In the genomic region with DNA sequence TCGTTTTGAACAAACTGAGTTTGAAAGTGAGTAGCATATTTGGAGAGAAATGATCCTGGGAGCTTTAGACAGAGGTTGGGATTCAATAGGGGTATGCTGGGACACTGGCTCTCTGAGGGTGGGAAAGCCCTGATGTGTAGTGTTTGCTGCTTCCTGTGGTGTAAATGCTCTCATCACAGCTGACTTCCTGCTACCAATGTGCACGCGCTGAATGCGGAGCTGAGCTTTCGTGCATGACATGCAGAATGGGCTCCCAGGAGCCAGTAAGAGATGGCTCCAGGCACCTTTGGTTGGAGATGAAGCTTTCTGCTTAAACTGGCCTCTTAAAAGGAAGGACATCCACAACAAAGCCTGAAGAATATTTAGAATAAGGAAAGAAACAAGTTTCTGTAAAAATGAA, we compare ENCODE assay signal across 11 cellular contexts.
DNase-seq lines count a peak whose midpoint lies in the region; ATAC-seq, FAIRE-seq and TF ChIP-seq lines count a peak whose summit lies in the region.
"Had no signal": no experiment of that assay in that cellular context is flagged by ENCODE, and none has a peak within 500 bp of the region (broad histone marks: within the 10 kb centered on the region; RNA-seq: fewer than 3 reads in every experiment).

No MANE protein-coding gene starts in this region.

- H3K27me3 ChIP-seq in thyroid gland = no peaks in the 10 kb centered on the region
- no peaks in the 10 kb centered on the region for H3K27me3 ChIP-seq in suprapubic skin
- H3K27me3 ChIP-seq: brain microvascular endothelial cell had no signal

- FAIRE-seq in urothelium cell line (lab: Jason Lieb, UNC) = no peak

- no peak overlapping the region for H3K27ac ChIP-seq in thyroid gland
- no peak overlapping the region for H3K27ac ChIP-seq in suprapubic skin
- H3K27ac ChIP-seq: brain microvascular endothelial cell had no signal

- H3K27ac Mint-ChIP-seq in activated naive CD8-positive, alpha-beta T cell treated with anti-CD3 and anti-CD28 coated beads, Interleukin-2, amount 10 ng/mL, durations not matched to agents 7 days and 5 days = peak overlapping the region; percentile 11
- H3K27ac Mint-ChIP-seq: type B pancreatic cell had no signal

- no peak for DNase-seq in activated naive CD8-positive, alpha-beta T cell treated with anti-CD3 and anti-CD28 coated beads, Interleukin-2, amount 10 ng/mL, durations not matched to agents 7 days and 5 days
- DNase-seq in urothelium cell line (ENCODE audit: low spot score) = no peak
- DNase-seq in thyroid gland = no peak
- no peak for DNase-seq in suprapubic skin (ENCODE audit: low spot score in 2 of 2)
- no peak for DNase-seq in stimulated activated CD4-positive, alpha-beta T cell treated with anti-CD3 and anti-CD28 coated beads, Interleukin-2, amount 100 ng/mL, for 24 hours
- DNase-seq: brain microvascular endothelial cell, GF-D8 had no signal

- no peaks in the 10 kb centered on the region for H3K36me3 ChIP-seq in thyroid gland
- H3K36me3 ChIP-seq in suprapubic skin = no peaks in the 10 kb centered on the region
- H3K36me3 ChIP-seq: brain microvascular endothelial cell had no signal

- H3K27me3 Mint-ChIP-seq in activated naive CD8-positive, alpha-beta T cell treated with anti-CD3 and anti-CD28 coated beads, Interleukin-2, amount 10 ng/mL, durations not matched to agents 7 days and 5 days = peaks cover 13% of the 10 kb centered on the region
- H3K27me3 Mint-ChIP-seq: type B pancreatic cell had no signal

- no peaks in the 10 kb centered on the region for H3K9me3 Mint-ChIP-seq in activated naive CD8-positive, alpha-beta T cell treated with anti-CD3 and anti-CD28 coated beads, Interleukin-2, amount 10 ng/mL, durations not matched to agents 7 days and 5 days

- no peak for TF ChIP-seq CTCF in thyroid gland (IDR thresholded peaks at IDR 0.05)
- TF ChIP-seq CTCF in suprapubic skin (IDR thresholded peaks at IDR 0.05) = no peak

- H3K4me1 ChIP-seq in thyroid gland (no peaks in the 10 kb centered on the region), suprapubic skin (no peaks in the 10 kb centered on the region)

- 64 to 69% methylated on average over 5 of the region's 5 CpGs for WGBS in thyroid gland, 2 donors
- WGBS in suprapubic skin = 81% methylated on average over 5 of the region's 5 CpGs

- no peak for TF ChIP-seq POLR2A in thyroid gland (IDR thresholded peaks at IDR 0.05)
- TF ChIP-seq POLR2A in suprapubic skin (IDR thresholded peaks at IDR 0.05) = no peak

- ATAC-seq in GM18498 (IDR thresholded peaks at IDR 0.05; ENCODE audit: unreplicated experiment) = peak; percentile 66
- peak; percentile 62 for ATAC-seq in GM19455 (IDR thresholded peaks at IDR 0.05; ENCODE audit: unreplicated experiment)
- peak; percentile 46 for ATAC-seq in HG03135 (IDR thresholded peaks at IDR 0.05; ENCODE audit: unreplicated experiment)
- ATAC-seq in activated naive CD8-positive, alpha-beta T cell treated with anti-CD3 and anti-CD28 coated beads, Interleukin-2, amount 10 ng/mL, durations not matched to agents 7 days and 5 days (ENCODE audit: low read depth) = peak; percentile 82

- no peaks in the 10 kb centered on the region for H3K36me3 Mint-ChIP-seq in activated naive CD8-positive, alpha-beta T cell treated with anti-CD3 and anti-CD28 coated beads, Interleukin-2, amount 10 ng/mL, durations not matched to agents 7 days and 5 days

- intact Hi-C loops in thyroid gland (cut with DNase I) = no loop called here

- peaks cover 11% of the 10 kb centered on the region for H3K4me1 Mint-ChIP-seq in activated naive CD8-positive, alpha-beta T cell treated with anti-CD3 and anti-CD28 coated beads, Interleukin-2, amount 10 ng/mL, durations not matched to agents 7 days and 5 days

- peak overlapping the region; percentile 40 for H3K4me3 Mint-ChIP-seq in activated naive CD8-positive, alpha-beta T cell treated with anti-CD3 and anti-CD28 coated beads, Interleukin-2, amount 10 ng/mL, durations not matched to agents 7 days and 5 days
- H3K4me3 Mint-ChIP-seq: type B pancreatic cell had no signal

- no peak overlapping the region for H3K4me3 ChIP-seq in thyroid gland (replicated peaks in 1 of 3)
- H3K4me3 ChIP-seq in suprapubic skin = no peak overlapping the region

- no peaks in the 10 kb centered on the region for H3K9me3 ChIP-seq in thyroid gland
- H3K9me3 ChIP-seq in suprapubic skin = no peaks in the 10 kb centered on the region

- POLR2A ChIA-PET in activated naive CD8-positive, alpha-beta T cell treated with anti-CD3 and anti-CD28 coated beads, Interleukin-2, amount 10 ng/mL, durations not matched to agents 7 days and 5 days (lab: Charles Lee) = no interaction called here

- TF ChIP-seq EP300 in suprapubic skin (IDR thresholded peaks at IDR 0.05) = no peak
